13 cellular contexts compared by ENCODE assay signal in the genomic region with DNA sequence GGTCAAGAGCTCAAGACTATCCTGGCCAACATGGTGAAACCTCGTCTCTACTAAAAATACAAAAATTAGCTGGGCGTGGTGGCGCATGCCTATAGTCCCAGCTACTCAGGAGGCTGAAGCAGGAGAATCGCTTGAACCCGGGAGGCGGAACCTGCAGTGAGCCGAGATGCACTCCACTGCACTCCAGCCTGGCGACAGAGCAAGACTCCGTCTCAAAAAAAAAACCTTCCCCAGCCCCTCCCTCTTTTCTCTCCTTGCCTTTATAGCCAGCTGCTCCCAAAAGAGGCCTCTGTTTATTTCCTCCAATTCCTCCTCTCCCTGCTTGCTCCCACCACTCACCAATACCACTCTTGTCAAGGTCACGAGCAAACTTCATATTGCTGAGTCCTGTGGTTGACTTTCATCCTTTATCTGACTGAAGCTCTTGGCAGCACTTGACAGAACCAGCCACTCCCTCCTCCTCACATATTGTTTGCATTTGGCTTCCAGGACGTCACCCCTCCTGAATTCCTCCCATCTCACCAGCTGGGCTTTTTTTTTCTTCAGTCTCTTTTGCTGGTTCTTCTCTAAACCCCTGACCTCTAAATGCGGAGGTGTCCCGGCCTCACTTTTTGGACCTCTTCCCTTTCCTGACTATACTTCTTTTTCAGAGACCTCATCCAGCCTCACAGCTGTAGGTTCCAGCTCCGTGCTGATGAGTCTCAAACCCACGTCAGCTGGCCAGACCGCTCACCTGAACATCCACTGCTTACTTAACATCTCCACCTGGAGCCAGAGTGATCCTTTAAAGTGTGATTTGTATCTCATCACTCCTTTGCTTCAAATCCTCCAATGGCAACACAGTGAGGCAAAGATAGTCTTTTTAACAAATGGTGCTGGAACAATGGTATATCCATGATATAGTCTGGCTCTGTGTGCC.
DNase-seq lines count a peak whose midpoint lies in the region; ATAC-seq and TF ChIP-seq lines count a peak whose summit lies in the region.
"Had no signal": no experiment of that assay in that cellular context is flagged by ENCODE, and none has a peak within 500 bp of the region (broad histone marks: within the 10 kb centered on the region; RNA-seq: fewer than 3 reads in every experiment).

No MANE protein-coding gene starts in this region.

- no peaks in the 10 kb centered on the region for H3K36me3 ChIP-seq in mucosa of descending colon (ENCODE audit: low read depth)

- H3K9me3 ChIP-seq in mucosa of descending colon = no peaks in the 10 kb centered on the region
- H3K9me3 ChIP-seq: body of pancreas had no signal

- intact Hi-C loops in mucosa of descending colon (cut with DNase I, micrococcal nuclease) = no loop called here

- ATAC-seq in mucosa of descending colon (peak; percentile 80), HG02852 (IDR thresholded peaks at IDR 0.05; ENCODE audit: unreplicated experiment) (no peak), GM19455 (IDR thresholded peaks at IDR 0.05; ENCODE audit: unreplicated experiment) (no peak), HG02970 (IDR thresholded peaks at IDR 0.05; ENCODE audit: low FRiP score, unreplicated experiment) (no peak)
- ATAC-seq: activated CD8-positive, alpha-beta T cell treated with anti-CD3 and anti-CD28 coated beads, Interleukin-2, amount 10 ng/mL, durations not matched to agents 7 days and 5 days; body of pancreas had no signal

- DNase-seq in DMS79 treated with DMSO at 0.1 percent for 48 hours (lab: John Stamatoyannopoulos, UW) (peak; percentile 62), LNCaP clone FGC (ENCODE audit: low read depth) (peak; percentile 8), brain pericyte (ENCODE audit: low read depth, low spot score) (peak; percentile 20), mucosa of descending colon (peak in 1 of 3 donors; percentile 19), iPS-NIHi7 (ENCODE audit: extremely low spot score) (no peak)
- DNase-seq: activated CD8-positive, alpha-beta T cell treated with anti-CD3 and anti-CD28 coated beads, Interleukin-2, amount 10 ng/mL, durations not matched to agents 7 days and 5 days; head of caudate nucleus; NCI-H1930; SIG-M5 had no signal

- TF ChIP-seq CTCF in LNCaP clone FGC (IDR thresholded peaks at IDR 0.05; ENCODE audit: control insufficient read depth, extremely low read depth, insufficient read depth) (no peak), mucosa of descending colon (IDR thresholded peaks at IDR 0.05) (no peak)

- no peak overlapping the region for H3K4me3 ChIP-seq in LNCaP clone FGC (ENCODE audit: low read depth, low read length)
- no peak overlapping the region for H3K4me3 ChIP-seq in mucosa of descending colon
- H3K4me3 ChIP-seq: body of pancreas had no signal

- no peaks in the 10 kb centered on the region for H3K4me1 ChIP-seq in mucosa of descending colon (ENCODE audit: low read depth)
